Comparison of ENCODE assay signal across 8 cellular contexts in the genomic region with DNA sequence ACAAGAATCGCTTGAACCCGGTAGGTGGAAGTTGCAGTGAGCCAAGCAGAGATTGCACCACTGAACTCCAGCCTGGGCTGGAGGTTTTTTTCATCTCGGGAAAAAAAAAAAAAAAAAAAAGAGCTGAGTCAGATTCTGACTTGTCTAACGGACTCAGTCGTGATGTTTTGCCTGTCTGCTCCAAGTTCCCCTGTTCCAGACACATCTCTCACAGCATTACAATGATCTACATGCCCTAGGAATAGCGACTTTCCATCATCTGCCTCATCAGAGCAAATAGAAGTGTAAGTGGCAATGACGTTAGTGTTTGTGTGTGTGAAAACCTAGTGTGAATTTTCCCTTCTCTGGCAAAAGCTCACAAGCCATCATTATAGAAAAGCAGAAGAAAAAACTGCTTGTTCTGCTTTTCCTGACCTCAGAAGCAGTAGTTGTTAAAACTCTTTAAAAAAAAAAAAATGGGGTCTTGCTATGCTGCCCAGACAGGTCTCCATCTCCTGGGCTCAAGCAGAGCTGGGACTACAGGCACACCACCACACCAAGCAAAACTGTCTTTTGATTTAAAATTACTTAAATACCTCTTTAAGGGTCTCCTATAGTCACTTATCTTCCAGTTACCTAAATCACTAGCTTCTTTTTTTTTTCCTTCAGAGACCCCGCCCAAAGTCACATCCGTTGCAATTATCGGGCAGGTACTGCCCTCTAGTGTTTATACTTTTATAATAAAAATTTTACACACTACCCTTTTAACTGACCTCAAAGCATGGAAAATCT. TPM values are rescaled to one million over a fixed set of nuclear protein-coding genes. Genes with fewer than 3 reads are reported as not detected.
A peak's percentile ranks its signal among the peaks of the same experiment; 100 is the strongest.
DNase-seq lines count a peak whose midpoint lies in the region; ATAC-seq and TF ChIP-seq lines count a peak whose summit lies in the region.

No MANE protein-coding gene starts in this region.

- no peak overlapping the region for H3K27ac Mint-ChIP-seq in mesothelial cell of epicardium

- peaks cover 7% of the 10 kb centered on the region for H3K4me1 Mint-ChIP-seq in mesothelial cell of epicardium

- no peaks in the 10 kb centered on the region for H3K27me3 Mint-ChIP-seq in mesothelial cell of epicardium (ENCODE audit: low read depth)

- peak; percentile 59 for TF ChIP-seq CTCF in mesothelial cell of epicardium (IDR thresholded peaks at IDR 0.05; ENCODE audit: unreplicated experiment)

- no peaks in the 10 kb centered on the region for H3K36me3 Mint-ChIP-seq in mesothelial cell of epicardium

- peak; percentile 63 to 79 for ATAC-seq in activated CD4-positive, CD25-positive, alpha-beta regulatory T cell treated with anti-CD3 and anti-CD28 coated beads, Interleukin-2, amount 50 U/mL, for 24 hours
- no peak for ATAC-seq in HG03571 (IDR thresholded peaks at IDR 0.05; ENCODE audit: unreplicated experiment)

- H3K9me3 Mint-ChIP-seq in mesothelial cell of epicardium = peaks cover 3% of the 10 kb centered on the region

- no peak for DNase-seq in activated CD4-positive, CD25-positive, alpha-beta regulatory T cell treated with anti-CD3 and anti-CD28 coated beads, Interleukin-2, amount 50 U/mL, for 72 hours
- DNase-seq in NCI-H1092 treated with DMSO at 0.1 percent for 48 hours (lab: John Stamatoyannopoulos, UW) = peak; percentile 16
- peak; percentile 3 for DNase-seq in T follicular helper cell (ENCODE audit: low read depth)
- DNase-seq in dermis blood vessel endothelial cell = peak; percentile 51
- no peak for DNase-seq in mesothelial cell of epicardium (ENCODE audit: low spot score in 2 of 2, unreplicated experiment in 2 of 2)
- no peak for DNase-seq in COLO829 (ENCODE audit: low spot score)

- no peak overlapping the region for H3K4me3 Mint-ChIP-seq in mesothelial cell of epicardium

RNA-seq across cellular contexts. Expression of a gene that starts 37.3 kb away (rescaled TPM):
- 31.0 and 65.9 TPM in 2 replicates for total RNA-seq in dermis blood vessel endothelial cell
- 80.1 to 84.5 TPM (median 81.8 TPM) in 3 replicates for total RNA-seq in mesothelial cell of epicardium

RNA-seq across cellular contexts. Expression of a gene that starts 48.9 kb away (rescaled TPM):
- total RNA-seq in dermis blood vessel endothelial cell (18.2 and 35.8 TPM in 2 replicates), mesothelial cell of epicardium (50.2 to 56.6 TPM (median 56.2 TPM) in 3 replicates)

Comparison
In these comparisons a context has a peak if more than half of its experiments do, and no peak if none do; other contexts are left out.
1. DNase-seq: peak in NCI-H1092 treated with DMSO at 0.1 percent for 48 hours (single experiment), T follicular helper cell (single experiment) and dermis blood vessel endothelial cell (single experiment); none in activated CD4-positive, CD25-positive, alpha-beta regulatory T cell treated with anti-CD3 and anti-CD28 coated beads, Interleukin-2, amount 50 U/mL, for 72 hours (single experiment), mesothelial cell of epicardium (0 of 2) and COLO829 (single experiment).